Comparison of ENCODE assay signal across 1 cellular context in genomic region chr11:44308923-44309482, GRCh38.
TF ChIP-seq lines count a peak whose summit lies in the region.

No MANE protein-coding gene starts in this region.

TF ChIP-seq in GM23338, 12 proteins besides CTCF, POLR2A, EP300 and RAD21:
- TF ChIP-seq, protein P1, sequence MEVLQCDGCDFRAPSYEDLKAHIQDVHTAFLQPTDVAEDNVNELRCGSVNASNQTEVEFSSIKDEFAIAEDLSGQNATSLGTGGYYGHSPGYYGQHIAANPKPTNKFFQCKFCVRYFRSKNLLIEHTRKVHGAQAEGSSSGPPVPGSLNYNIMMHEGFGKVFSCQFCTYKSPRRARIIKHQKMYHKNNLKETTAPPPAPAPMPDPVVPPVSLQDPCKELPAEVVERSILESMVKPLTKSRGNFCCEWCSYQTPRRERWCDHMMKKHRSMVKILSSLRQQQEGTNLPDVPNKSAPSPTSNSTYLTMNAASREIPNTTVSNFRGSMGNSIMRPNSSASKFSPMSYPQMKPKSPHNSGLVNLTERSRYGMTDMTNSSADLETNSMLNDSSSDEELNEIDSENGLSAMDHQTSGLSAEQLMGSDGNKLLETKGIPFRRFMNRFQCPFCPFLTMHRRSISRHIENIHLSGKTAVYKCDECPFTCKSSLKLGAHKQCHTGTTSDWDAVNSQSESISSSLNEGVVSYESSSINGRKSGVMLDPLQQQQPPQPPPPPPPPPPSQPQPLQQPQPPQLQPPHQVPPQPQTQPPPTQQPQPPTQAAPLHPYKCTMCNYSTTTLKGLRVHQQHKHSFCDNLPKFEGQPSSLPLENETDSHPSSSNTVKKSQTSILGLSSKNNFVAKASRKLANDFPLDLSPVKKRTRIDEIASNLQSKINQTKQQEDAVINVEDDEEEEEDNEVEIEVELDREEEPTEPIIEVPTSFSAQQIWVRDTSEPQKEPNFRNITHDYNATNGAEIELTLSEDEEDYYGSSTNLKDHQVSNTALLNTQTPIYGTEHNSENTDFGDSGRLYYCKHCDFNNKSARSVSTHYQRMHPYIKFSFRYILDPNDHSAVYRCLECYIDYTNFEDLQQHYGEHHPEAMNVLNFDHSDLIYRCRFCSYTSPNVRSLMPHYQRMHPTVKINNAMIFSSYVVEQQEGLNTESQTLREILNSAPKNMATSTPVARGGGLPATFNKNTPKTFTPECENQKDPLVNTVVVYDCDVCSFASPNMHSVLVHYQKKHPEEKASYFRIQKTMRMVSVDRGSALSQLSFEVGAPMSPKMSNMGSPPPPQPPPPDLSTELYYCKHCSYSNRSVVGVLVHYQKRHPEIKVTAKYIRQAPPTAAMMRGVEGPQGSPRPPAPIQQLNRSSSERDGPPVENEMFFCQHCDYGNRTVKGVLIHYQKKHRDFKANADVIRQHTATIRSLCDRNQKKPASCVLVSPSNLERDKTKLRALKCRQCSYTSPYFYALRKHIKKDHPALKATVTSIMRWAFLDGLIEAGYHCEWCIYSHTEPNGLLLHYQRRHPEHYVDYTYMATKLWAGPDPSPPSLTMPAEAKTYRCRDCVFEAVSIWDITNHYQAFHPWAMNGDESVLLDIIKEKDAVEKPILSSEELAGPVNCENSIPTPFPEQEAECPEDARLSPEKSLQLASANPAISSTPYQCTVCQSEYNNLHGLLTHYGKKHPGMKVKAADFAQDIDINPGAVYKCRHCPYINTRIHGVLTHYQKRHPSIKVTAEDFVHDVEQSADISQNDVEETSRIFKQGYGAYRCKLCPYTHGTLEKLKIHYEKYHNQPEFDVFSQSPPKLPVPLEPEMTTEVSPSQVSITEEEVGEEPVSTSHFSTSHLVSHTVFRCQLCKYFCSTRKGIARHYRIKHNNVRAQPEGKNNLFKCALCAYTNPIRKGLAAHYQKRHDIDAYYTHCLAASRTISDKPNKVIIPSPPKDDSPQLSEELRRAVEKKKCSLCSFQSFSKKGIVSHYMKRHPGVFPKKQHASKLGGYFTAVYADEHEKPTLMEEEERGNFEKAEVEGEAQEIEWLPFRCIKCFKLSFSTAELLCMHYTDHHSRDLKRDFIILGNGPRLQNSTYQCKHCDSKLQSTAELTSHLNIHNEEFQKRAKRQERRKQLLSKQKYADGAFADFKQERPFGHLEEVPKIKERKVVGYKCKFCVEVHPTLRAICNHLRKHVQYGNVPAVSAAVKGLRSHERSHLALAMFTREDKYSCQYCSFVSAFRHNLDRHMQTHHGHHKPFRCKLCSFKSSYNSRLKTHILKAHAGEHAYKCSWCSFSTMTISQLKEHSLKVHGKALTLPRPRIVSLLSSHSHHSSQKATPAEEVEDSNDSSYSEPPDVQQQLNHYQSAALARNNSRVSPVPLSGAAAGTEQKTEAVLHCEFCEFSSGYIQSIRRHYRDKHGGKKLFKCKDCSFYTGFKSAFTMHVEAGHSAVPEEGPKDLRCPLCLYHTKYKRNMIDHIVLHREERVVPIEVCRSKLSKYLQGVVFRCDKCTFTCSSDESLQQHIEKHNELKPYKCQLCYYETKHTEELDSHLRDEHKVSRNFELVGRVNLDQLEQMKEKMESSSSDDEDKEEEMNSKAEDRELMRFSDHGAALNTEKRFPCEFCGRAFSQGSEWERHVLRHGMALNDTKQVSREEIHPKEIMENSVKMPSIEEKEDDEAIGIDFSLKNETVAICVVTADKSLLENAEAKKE (CRISPR knock-in tag; IDR thresholded peaks at IDR 0.05), result no peak
- no peak for TF ChIP-seq STAT1 (IDR thresholded peaks at IDR 0.05; ENCODE audit: unreplicated experiment)
- no peak for TF ChIP-seq ZNF114 (CRISPR knock-in tag; IDR thresholded peaks at IDR 0.05)
- TF ChIP-seq EZH2phosphoT487 (IDR thresholded peaks at IDR 0.05; ENCODE audit: unreplicated experiment), result no peak
- TF ChIP-seq EZH2 (IDR thresholded peaks at IDR 0.05; ENCODE audit: low read depth, unreplicated experiment), result no peak
- TF ChIP-seq NANOG (IDR thresholded peaks at IDR 0.05; ENCODE audit: borderline replicate concordance), result no peak
- no peak for TF ChIP-seq ETS1 (IDR thresholded peaks at IDR 0.05)
- TF ChIP-seq CREB1 (CRISPR knock-in tag; IDR thresholded peaks at IDR 0.05; ENCODE audit: low read depth), result no peak
- TF ChIP-seq ZNF331 (CRISPR knock-in tag; IDR thresholded peaks at IDR 0.05; ENCODE audit: low read depth), result no peak
- TF ChIP-seq POLR2AphosphoS5 (IDR thresholded peaks at IDR 0.05; ENCODE audit: low read depth), result no peak
- TF ChIP-seq, protein P2, sequence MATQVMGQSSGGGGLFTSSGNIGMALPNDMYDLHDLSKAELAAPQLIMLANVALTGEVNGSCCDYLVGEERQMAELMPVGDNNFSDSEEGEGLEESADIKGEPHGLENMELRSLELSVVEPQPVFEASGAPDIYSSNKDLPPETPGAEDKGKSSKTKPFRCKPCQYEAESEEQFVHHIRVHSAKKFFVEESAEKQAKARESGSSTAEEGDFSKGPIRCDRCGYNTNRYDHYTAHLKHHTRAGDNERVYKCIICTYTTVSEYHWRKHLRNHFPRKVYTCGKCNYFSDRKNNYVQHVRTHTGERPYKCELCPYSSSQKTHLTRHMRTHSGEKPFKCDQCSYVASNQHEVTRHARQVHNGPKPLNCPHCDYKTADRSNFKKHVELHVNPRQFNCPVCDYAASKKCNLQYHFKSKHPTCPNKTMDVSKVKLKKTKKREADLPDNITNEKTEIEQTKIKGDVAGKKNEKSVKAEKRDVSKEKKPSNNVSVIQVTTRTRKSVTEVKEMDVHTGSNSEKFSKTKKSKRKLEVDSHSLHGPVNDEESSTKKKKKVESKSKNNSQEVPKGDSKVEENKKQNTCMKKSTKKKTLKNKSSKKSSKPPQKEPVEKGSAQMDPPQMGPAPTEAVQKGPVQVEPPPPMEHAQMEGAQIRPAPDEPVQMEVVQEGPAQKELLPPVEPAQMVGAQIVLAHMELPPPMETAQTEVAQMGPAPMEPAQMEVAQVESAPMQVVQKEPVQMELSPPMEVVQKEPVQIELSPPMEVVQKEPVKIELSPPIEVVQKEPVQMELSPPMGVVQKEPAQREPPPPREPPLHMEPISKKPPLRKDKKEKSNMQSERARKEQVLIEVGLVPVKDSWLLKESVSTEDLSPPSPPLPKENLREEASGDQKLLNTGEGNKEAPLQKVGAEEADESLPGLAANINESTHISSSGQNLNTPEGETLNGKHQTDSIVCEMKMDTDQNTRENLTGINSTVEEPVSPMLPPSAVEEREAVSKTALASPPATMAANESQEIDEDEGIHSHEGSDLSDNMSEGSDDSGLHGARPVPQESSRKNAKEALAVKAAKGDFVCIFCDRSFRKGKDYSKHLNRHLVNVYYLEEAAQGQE (IDR thresholded peaks at IDR 0.05; ENCODE audit: unreplicated experiment), result no peak
- TF ChIP-seq JUNB (IDR thresholded peaks at IDR 0.05; ENCODE audit: unreplicated experiment), result no peak
